ENCODE assay signal across 11 cellular contexts in the genomic region with DNA sequence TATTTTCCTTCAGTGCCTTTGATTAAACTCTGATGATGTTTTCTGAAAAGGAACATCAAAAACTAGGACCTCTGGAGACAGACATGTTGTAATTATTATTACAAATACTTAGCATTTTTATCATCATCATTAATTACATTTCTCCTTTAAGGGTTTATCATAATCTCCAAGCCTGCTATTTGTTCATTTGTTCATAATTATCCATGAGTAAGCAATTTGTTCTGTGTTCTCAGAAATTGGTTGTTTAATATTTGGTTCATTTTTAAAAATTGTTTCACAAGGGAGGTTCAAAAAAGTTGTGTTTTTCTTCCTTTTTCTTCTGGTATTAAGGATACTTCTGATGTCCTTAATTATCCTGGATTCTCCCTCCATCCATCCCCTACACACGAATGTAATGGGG.
"Had no signal": no experiment of that assay in that cellular context is flagged by ENCODE, and none has a peak within 500 bp of the region (broad histone marks: within the 10 kb centered on the region; RNA-seq: fewer than 3 reads in every experiment).

No MANE protein-coding gene starts in this region.

- H3K4me3 Mint-ChIP-seq: HFFc6, IgD-negative memory B cell had no signal

- H3K4me2 ChIP-seq: KMS-11 had no signal

- ATAC-seq: HCT116 had no signal

- DNase-seq: GM23248, GOT3, H7, HFFc6, Karpas-422, KBM-7 had no signal

- H3K27ac ChIP-seq: GM23248, HL-60, KMS-11 had no signal

- H3K4me3 ChIP-seq: GM23248, HAP-1 had no signal

- H3K4me1 ChIP-seq: HAP-1 had no signal

- H3K36me3 ChIP-seq: HAP-1 had no signal

- H3K4me1 Mint-ChIP-seq: IgD-negative memory B cell had no signal

- H3K9ac ChIP-seq: GM23248, KMS-11 had no signal

- H3K9me3 ChIP-seq: HAP-1 had no signal

- H2AFZ ChIP-seq: GM23248 had no signal

- H3K27ac Mint-ChIP-seq: HFFc6, IgD-negative memory B cell had no signal
